ENCODE assay signal across 8 cellular contexts in genomic region chr16:30656974-30657865, GRCh38. TPM values are rescaled to one million over a fixed set of nuclear protein-coding genes. Genes with fewer than 3 reads are reported as not detected.
DNase-seq lines count a peak whose midpoint lies in the region; ATAC-seq and TF ChIP-seq lines count a peak whose summit lies in the region.

No MANE protein-coding gene starts in this region.

- WGBS in esophagus squamous epithelium, 2 donors, result 26 to 46% methylated on average over 13 to 20 of the region's 32 CpGs
- 27 to 28% (median 28%) methylated on average over 32 of the region's 32 CpGs for WGBS in psoas muscle, 3 donors

- H3K27ac ChIP-seq in esophagus squamous epithelium, result peak overlapping the region; percentile 83 to 100 (median 99)
- H3K27ac ChIP-seq in psoas muscle, result peak overlapping the region; percentile 100

- peaks cover 18 to 65% (median 31%) of the 10 kb centered on the region in 3 donors for H3K36me3 ChIP-seq in esophagus squamous epithelium
- H3K36me3 ChIP-seq in psoas muscle (ENCODE audit: insufficient read depth in 1 of 2, low read depth in 1 of 2), result peaks cover 3 to 69% of the 10 kb centered on the region in 2 donors

- peaks cover 42% of the 10 kb centered on the region for H3K4me1 Mint-ChIP-seq in activated CD4-positive, alpha-beta T cell treated with anti-CD3 and anti-CD28 coated beads for 36 hours

- H3K36me3 Mint-ChIP-seq in activated CD4-positive, alpha-beta T cell treated with anti-CD3 and anti-CD28 coated beads for 36 hours (ENCODE audit: low read depth), result peaks cover 53% of the 10 kb centered on the region

- H3K4me1 ChIP-seq in esophagus squamous epithelium (peaks cover 28 to 52% (median 40%) of the 10 kb centered on the region in 3 donors), psoas muscle (peaks cover 39% of the 10 kb centered on the region)

- no peak for DNase-seq in activated CD4-positive, alpha-beta T cell treated with anti-CD3 and anti-CD28 coated beads for 36 hours
- no peak for DNase-seq in activated CD4-positive, alpha-beta T cell treated with anti-CD3 and anti-CD28 coated beads, Interleukin-2, amount 50 U/mL, for 4 hours
- DNase-seq in RKO (ENCODE audit: low spot score) (peak; percentile 71), esophagus squamous epithelium (lab: John Stamatoyannopoulos, UW) (no peak), psoas muscle (no peak), C1 segment of cervical spinal cord (lab: John Stamatoyannopoulos, UW) (no peak)

- H3K4me3 ChIP-seq in esophagus squamous epithelium (peak overlapping the region; percentile 19 to 98 (median 70)), psoas muscle (peak overlapping the region; percentile 93)

- ATAC-seq in activated CD4-positive, alpha-beta T cell treated with anti-CD3 and anti-CD28 coated beads for 36 hours, result no peak
- ATAC-seq in psoas muscle (no peak), GM19455 (IDR thresholded peaks at IDR 0.05; ENCODE audit: unreplicated experiment) (no peak), HG03097 (IDR thresholded peaks at IDR 0.05; ENCODE audit: low FRiP score, unreplicated experiment) (no peak)

- H3K27me3 Mint-ChIP-seq in activated CD4-positive, alpha-beta T cell treated with anti-CD3 and anti-CD28 coated beads for 36 hours, result no peaks in the 10 kb centered on the region

- POLR2A ChIA-PET in activated CD4-positive, alpha-beta T cell treated with anti-CD3 and anti-CD28 coated beads for 36 hours (lab: Charles Lee), result interaction anchor here (0.8 to 1.7 kb wide), 2 partner anchors 23 to 40 kb away, joined by 4 to 6 read pairs; no protein-coding TSS in a partner anchor

- no peaks in the 10 kb centered on the region for H3K9me3 Mint-ChIP-seq in activated CD4-positive, alpha-beta T cell treated with anti-CD3 and anti-CD28 coated beads for 36 hours (ENCODE audit: low read depth)

- H3K27me3 ChIP-seq in esophagus squamous epithelium (no peaks in the 10 kb centered on the region), psoas muscle (ENCODE audit: insufficient read depth in 3 of 3, low read length in 2 of 3) (no peaks in the 10 kb centered on the region)

- CTCF ChIA-PET in activated CD4-positive, alpha-beta T cell treated with anti-CD3 and anti-CD28 coated beads for 36 hours (lab: Charles Lee), result interaction anchor here (0.7 to 0.9 kb wide), 3 partner anchors 28 to 39 kb away, joined by 3 to 4 read pairs (median 3); no protein-coding TSS in a partner anchor

- H3K4me3 Mint-ChIP-seq in activated CD4-positive, alpha-beta T cell treated with anti-CD3 and anti-CD28 coated beads for 36 hours, result peak overlapping the region; percentile 74

- TF ChIP-seq CTCF in esophagus squamous epithelium (IDR thresholded peaks at IDR 0.05), result no peak
- no peak for TF ChIP-seq CTCF in psoas muscle (IDR thresholded peaks at IDR 0.05)

- no peaks in the 10 kb centered on the region for H3K9me3 ChIP-seq in esophagus squamous epithelium
- H3K9me3 ChIP-seq in psoas muscle, result no peaks in the 10 kb centered on the region

- peak overlapping the region; percentile 76 for H3K27ac Mint-ChIP-seq in activated CD4-positive, alpha-beta T cell treated with anti-CD3 and anti-CD28 coated beads for 36 hours

- peak in 1 of 4 donors; percentile 24 for TF ChIP-seq POLR2A in esophagus squamous epithelium (IDR thresholded peaks at IDR 0.05)

- intact Hi-C loops in activated CD4-positive, alpha-beta T cell treated with anti-CD3 and anti-CD28 coated beads for 36 hours (cut with DNase I, micrococcal nuclease), result loop anchor here in 1 of 2 experiments (5.0 kb wide), 2 partner anchors 90 to 120 kb away; no protein-coding TSS in a partner anchor
- intact Hi-C loops in esophagus squamous epithelium (cut with DNase I), result no loop called here
- intact Hi-C loops in psoas muscle (cut with DNase I), result loop anchor here in 1 of 2 donors (5.0 kb wide), 1 partner anchor 130 kb away; the partner anchor contains the start of gene ZNF768

RNA-seq across cellular contexts. Expression of gene FBRS, which starts 1.0 kb away (rescaled TPM):
- total RNA-seq in activated CD4-positive, alpha-beta T cell treated with anti-CD3 and anti-CD28 coated beads for 36 hours, result 100 to 1,000 TPM in 1 of 2 experiments, 10 to 100 TPM in 1; 84.7 to 111 TPM
- total RNA-seq in esophagus squamous epithelium (10 to 100 TPM; 22.3 to 80.2 (median 45.3) TPM), psoas muscle (10 to 100 TPM; 31.2 to 58.5 (median 38.6) TPM)
- polyA plus RNA-seq in psoas muscle, result 10 to 100 TPM; 24.8 to 35.5 (median 29.3) TPM

RNA-seq across cellular contexts. Expression of gene PRR14, which starts 6.5 kb away (rescaled TPM):
- total RNA-seq in activated CD4-positive, alpha-beta T cell treated with anti-CD3 and anti-CD28 coated beads for 36 hours, result 10 to 100 TPM; 76.8 to 77.8 TPM
- total RNA-seq in esophagus squamous epithelium (10 to 100 TPM; 16.6 to 21.8 (median 20.3) TPM), psoas muscle (10 to 100 TPM; 13.4 to 26.4 (median 15.9) TPM)
- 10 to 100 TPM; 23.8 to 26.8 (median 25.5) TPM for polyA plus RNA-seq in psoas muscle

RNA-seq across cellular contexts. Expression of gene SRCAP, which starts 41.8 kb away (rescaled TPM):
- 10 to 100 TPM; 58.7 to 69.5 TPM for total RNA-seq in activated CD4-positive, alpha-beta T cell treated with anti-CD3 and anti-CD28 coated beads for 36 hours
- 10 to 100 TPM; 10.7 to 39.6 (median 26.1) TPM for total RNA-seq in esophagus squamous epithelium
- 10 to 100 TPM; 37.8 to 50.1 (median 45.2) TPM for total RNA-seq in psoas muscle
- polyA plus RNA-seq in psoas muscle, result 10 to 100 TPM in 1 of 3 donors, 1 to 10 TPM in 2; 4.4 to 32.7 (median 4.5) TPM

RNA-seq across cellular contexts. Expression of gene ZNF689, which starts 47.0 kb away (rescaled TPM):
- 10 to 100 TPM in 1 of 2 experiments, 1 to 10 TPM in 1; 9.0 to 10.7 TPM for total RNA-seq in activated CD4-positive, alpha-beta T cell treated with anti-CD3 and anti-CD28 coated beads for 36 hours
- total RNA-seq in esophagus squamous epithelium, result 1 to 10 TPM; 2.0 to 6.7 (median 3.8) TPM
- total RNA-seq in psoas muscle, result 1 to 10 TPM; 3.4 to 9.6 (median 5.8) TPM
- 1 to 10 TPM; 3.6 to 6.1 (median 5.4) TPM for polyA plus RNA-seq in psoas muscle
